Comparison of ENCODE assay signal across 20 cellular contexts in genomic region chr2:209648714-209649113, GRCh38.
DNase-seq lines count a peak whose midpoint lies in the region; ATAC-seq and TF ChIP-seq lines count a peak whose summit lies in the region.
"Had no signal": no experiment of that assay in that cellular context is flagged by ENCODE, and none has a peak within 500 bp of the region (broad histone marks: within the 10 kb centered on the region; RNA-seq: fewer than 3 reads in every experiment).

No MANE protein-coding gene starts in this region.

- no peak for TF ChIP-seq CTCF in AG10803 (conservative IDR thresholded peaks at IDR 0.05; ENCODE audit: low read length)
- TF ChIP-seq CTCF in astrocyte of the spinal cord (IDR thresholded peaks at IDR 0.05; ENCODE audit: low read depth, low read length) = no peak

- H3K9ac ChIP-seq in HUES6 (ENCODE audit: low read length) = no peak overlapping the region

- H3K9me3 ChIP-seq in HUES6 (ENCODE audit: control insufficient read depth, insufficient read depth, low read depth, low read length) = no peaks in the 10 kb centered on the region
- H3K9me3 ChIP-seq: gastrocnemius medialis, left ventricle myocardium inferior, pancreas, sigmoid colon had no signal

- H3K4me1 ChIP-seq in HUES6 (ENCODE audit: control insufficient read depth, insufficient read depth, low read length) = no peaks in the 10 kb centered on the region
- H3K4me1 ChIP-seq: gastrocnemius medialis, left ventricle myocardium inferior, sigmoid colon had no signal

- no peaks in the 10 kb centered on the region for H3K27me3 ChIP-seq in HUES6 (ENCODE audit: control insufficient read depth, insufficient read depth, low read length)
- H3K27me3 ChIP-seq: gastrocnemius medialis, pancreas, sigmoid colon had no signal

- H3K4me3 ChIP-seq in AG10803 (ENCODE audit: low read length) (no peak overlapping the region), HUES6 (ENCODE audit: low read depth, low read length) (no peak overlapping the region), astrocyte of the spinal cord (ENCODE audit: low read depth, low read length) (no peak overlapping the region)
- H3K4me3 ChIP-seq: gastrocnemius medialis, left ventricle myocardium inferior, pancreas, sigmoid colon had no signal

- DNase-seq in AG10803 (ENCODE audit: low read depth) (peak; percentile 76), astrocyte of the spinal cord (ENCODE audit: low read depth, low spot score) (peak; percentile 41), iris pigment epithelial cell (ENCODE audit: low read depth) (peak; percentile 82), HPDE6-E6E7 (ENCODE audit: extremely low spot score) (no peak), HT-29 (ENCODE audit: low spot score) (no peak)
- DNase-seq: activated CD8-positive, alpha-beta T cell treated with anti-CD3 and anti-CD28 coated beads, Interleukin-2, amount 10 ng/mL, durations not matched to agents 7 days and 5 days; activated naive CD8-positive, alpha-beta T cell treated with anti-CD3 and anti-CD28 coated beads, Interleukin-2, amount 10 ng/mL, durations not matched to agents 7 days and 5 days; central memory CD4-positive, alpha-beta T cell; effector memory CD4-positive, alpha-beta T cell; gastrocnemius medialis; H9; left ventricle myocardium inferior; NCI-H1436 treated with DMSO at 0.1 percent for 48 hours; pancreas; sigmoid colon had no signal

- no peaks in the 10 kb centered on the region for H3K36me3 ChIP-seq in HUES6 (ENCODE audit: control insufficient read depth, insufficient read depth, low read length)
- H3K36me3 ChIP-seq: gastrocnemius medialis, pancreas, sigmoid colon had no signal

- in situ Hi-C loops in astrocyte of the spinal cord (cut with HindIII; ENCODE audit: low sequenced_read_pairs) = no loop called here

- ATAC-seq in GM19455 (IDR thresholded peaks at IDR 0.05; ENCODE audit: unreplicated experiment) = no peak
- no peak for ATAC-seq in HG02588 (IDR thresholded peaks at IDR 0.05; ENCODE audit: unreplicated experiment)
- ATAC-seq: activated CD8-positive, alpha-beta T cell treated with anti-CD3 and anti-CD28 coated beads, Interleukin-2, amount 10 ng/mL, durations not matched to agents 7 days and 5 days; gastrocnemius medialis; pancreas; WTC11 had no signal

- H3K27ac ChIP-seq in HUES6 (ENCODE audit: low read depth, low read length) = 0 out of 2 replicates have a peak overlapping the region, but pooled peaks have one; percentile 30
- H3K27ac ChIP-seq: gastrocnemius medialis, left ventricle myocardium inferior, pancreas, RWPE1, sigmoid colon had no signal

Comparison
In these comparisons a context has a peak if more than half of its experiments do, and no peak if none do; other contexts are left out.
1. DNase-seq: peak in AG10803 (single experiment), astrocyte of the spinal cord (single experiment) and iris pigment epithelial cell (single experiment); none in HPDE6-E6E7 (single experiment) and HT-29 (single experiment).